In genomic region chr1:84506002-84506728, GRCh38 we compare ENCODE assay signal across 8 cellular contexts. TPM values are rescaled to one million over a fixed set of nuclear protein-coding genes. Genes with fewer than 3 reads are reported as not detected.
DNase-seq lines count a peak whose midpoint lies in the region; TF ChIP-seq lines count a peak whose summit lies in the region.

TSS of gene GNG5 (minus strand) at chr1:84506581. CDS start at chr1:84506091, 490 bp downstream.
A gene with protein sequence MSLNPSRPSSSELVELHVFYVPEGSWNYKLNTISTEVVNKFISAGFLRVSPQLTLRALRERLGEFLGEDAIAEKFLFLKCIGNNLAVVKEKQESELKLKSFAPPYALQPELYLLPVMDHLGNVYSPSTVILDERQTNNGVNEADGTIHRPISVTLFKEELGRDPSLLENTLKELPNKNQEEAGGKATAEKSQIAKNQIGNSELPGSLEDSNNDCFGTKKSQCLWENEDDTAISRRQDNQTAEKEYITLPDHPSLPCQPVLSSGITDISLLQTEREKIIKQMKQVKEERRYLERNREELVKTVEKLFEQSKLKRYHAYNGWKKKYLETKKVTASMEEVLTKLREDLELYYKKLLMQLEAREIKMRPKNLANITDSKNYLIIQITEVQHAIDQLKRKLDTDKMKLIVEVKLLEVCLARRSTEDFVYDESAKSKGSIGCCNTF (plus strand): TSS chr1:84506386. CDS start chr1:84516360, 9,974 bp downstream.

- TF ChIP-seq CTCF in HFFc6 (IDR thresholded peaks at IDR 0.05): no peak

- peak; percentile 93 for DNase-seq in GM04504 (ENCODE audit: low read depth)
- peak; percentile 92 for DNase-seq in HFFc6
- DNase-seq in NAMALWA (ENCODE audit: low spot score): peak; percentile 98
- peak; percentile 95 for DNase-seq in SK-MEL-5 (ENCODE audit: low read depth, low spot score)
- DNase-seq in activated naive CD4-positive, alpha-beta T cell treated with anti-CD3 and anti-CD28 coated beads, Interleukin-2, amount 50 U/mL, for 16 hours: peak; percentile 98
- DNase-seq in glomerular endothelial cell (ENCODE audit: extremely low read depth, low read depth, low spot score): peak; percentile 61
- DNase-seq in occipital lobe (lab: John Stamatoyannopoulos, UW): peak; percentile 90

- peak within 1 kb of the TSS; percentile 99 for H3K27ac Mint-ChIP-seq in HFFc6

- H3K36me3 Mint-ChIP-seq in HFFc6 (ENCODE audit: low read depth): peaks cover 34% of the 10 kb centered on the region

- peaks cover 55% of the 10 kb centered on the region for H3K4me1 Mint-ChIP-seq in HFFc6 (ENCODE audit: low read depth)

- in situ Hi-C loops in SK-MEL-5 (cut with HindIII; ENCODE audit: low pct_unique_long_range_greater_than_20kb, low sequenced_read_pairs): no loop called here

- H3K9me3 Mint-ChIP-seq in HFFc6: peaks cover 11% of the 10 kb centered on the region

- H3K27ac ChIP-seq in temporal lobe (ENCODE audit: low read depth, low read length): peak within 1 kb of the TSS; percentile 73

- no peaks in the 10 kb centered on the region; the same call in 1 of the 2 replicates for H3K27me3 Mint-ChIP-seq in HFFc6 (ENCODE audit: insufficient read depth)

- H3K4me3 Mint-ChIP-seq in HFFc6: peak within 1 kb of the TSS; percentile 97

RNA-seq across cellular contexts. Expression of gene GNG5, which starts in this region (rescaled TPM):
- total RNA-seq in HFFc6 (2021; fragmentation: NEBNext Ultra II Directional; extraction: Animal tissue kit (Norgen Biotek cat#: 25700)): 100 to 1,000 TPM; 121 to 201 (median 145) TPM
- 32.9 and 39.7 TPM in 2 replicates for total RNA-seq in SK-MEL-5 (2014; rRNA removed; shearing (Covaris generic))
- polyA plus RNA-seq in SK-MEL-5 (2015; cell fraction: cytosol; rRNA removed): 107 and 136 TPM in 2 replicates
- polyA plus RNA-seq in SK-MEL-5 (2015; cell fraction: nucleus; rRNA removed): 9.3 and 10.0 TPM in 2 replicates
- total RNA-seq in glomerular endothelial cell (180 and 183 TPM in 2 replicates), occipital lobe (2.8 TPM), temporal lobe (4.2 TPM)

RNA-seq across cellular contexts. Expression of the second gene that starts in this region (rescaled TPM):
- 1 to 10 TPM in 3 of 6 experiments, under 1 TPM in 3; 0.33 to 1.3 (median 0.85) TPM for total RNA-seq in HFFc6 (2021; fragmentation: NEBNext Ultra II Directional; extraction: Animal tissue kit (Norgen Biotek cat#: 25700))
- total RNA-seq in SK-MEL-5 (2014; rRNA removed; shearing (Covaris generic)): 0.93 TPM in 1 of 2 replicates, not detected in the other
- not detected in 2 replicates for polyA plus RNA-seq in SK-MEL-5 (2015; cell fraction: cytosol; rRNA removed)
- polyA plus RNA-seq in SK-MEL-5 (2015; cell fraction: nucleus; rRNA removed): not detected in 2 replicates
- total RNA-seq in glomerular endothelial cell (7.2 TPM in 1 of 2 replicates, not detected in the other), occipital lobe (1.9 TPM), temporal lobe (0.74 TPM)

Comparison
In these comparisons a context has a peak if more than half of its experiments do, and no peak if none do; other contexts are left out.
1. Peak in every context shown above with its lines: DNase-seq and H3K27ac ChIP-seq.